Comparison of ENCODE assay signal across 8 cellular contexts in the genomic region with DNA sequence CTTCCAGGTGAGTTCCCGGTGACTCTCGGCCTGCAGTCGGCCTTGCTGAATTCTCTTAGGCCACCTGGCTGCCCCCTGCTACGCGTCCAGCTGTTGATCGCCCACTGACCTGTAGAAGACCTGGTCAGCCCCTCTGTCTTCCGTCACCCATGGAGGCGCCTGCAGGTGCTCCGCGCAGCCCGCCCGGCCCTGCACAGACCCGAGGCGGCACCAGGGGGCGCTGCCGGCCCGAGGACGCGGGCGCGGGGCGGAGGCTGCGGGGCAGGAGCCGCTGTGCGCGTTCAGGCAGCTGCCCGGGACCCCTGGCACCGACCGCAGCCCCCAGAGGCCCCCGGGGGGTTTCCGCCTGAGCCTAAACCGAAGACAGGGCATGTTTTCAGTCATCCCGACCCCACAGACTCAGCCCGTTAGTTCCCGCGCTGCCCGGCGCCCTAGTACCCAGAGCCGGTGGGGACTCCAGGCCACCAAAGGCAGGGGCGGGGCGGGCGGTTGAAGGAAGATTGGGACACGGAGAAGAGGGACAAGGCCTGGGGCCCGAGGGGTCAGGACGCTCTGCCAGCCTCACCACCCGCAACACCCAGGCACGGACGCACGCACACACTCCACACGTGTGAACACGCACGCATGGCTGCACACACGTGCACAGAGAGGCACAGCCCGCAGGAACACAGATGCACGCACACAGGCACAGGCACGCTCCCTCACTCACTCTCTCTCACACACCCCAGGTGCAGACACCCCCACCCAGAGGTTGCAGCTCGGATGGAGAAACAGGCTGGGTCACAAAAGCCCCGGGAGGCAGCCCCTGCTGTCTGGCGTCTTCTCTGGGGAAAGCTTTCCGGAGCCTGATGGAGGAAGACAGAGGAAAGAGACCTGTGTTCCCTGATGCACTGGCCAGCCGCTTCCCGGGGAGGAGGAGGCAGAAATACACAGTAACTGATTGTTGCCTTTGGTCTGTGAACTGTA. TPM values are rescaled to one million over a fixed set of nuclear protein-coding genes. Genes with fewer than 3 reads are reported as not detected.
A peak's percentile ranks its signal among the peaks of the same experiment; 100 is the strongest.
DNase-seq lines count a peak whose midpoint lies in the region; ATAC-seq and TF ChIP-seq lines count a peak whose summit lies in the region.
"Not testable (repeated sequence)": the region's sequence is repeated elsewhere in the genome, so short reads cannot be mapped to it uniquely, and the experiment has no call there.

No MANE protein-coding gene starts in this region.

- peak overlapping the region; percentile 54 for H3K4me2 ChIP-seq in DND-41 (ENCODE audit: insufficient read depth, low read length)

- intact Hi-C loops in right cardiac atrium (cut with DNase I), result not testable (repeated sequence)

- not testable (repeated sequence) for H3K27me3 ChIP-seq in DND-41 (ENCODE audit: insufficient read depth, low read length, poor library complexity); right cardiac atrium (ENCODE audit: control insufficient read depth, insufficient read depth)

- H3K9me3 ChIP-seq in DND-41 (ENCODE audit: insufficient read depth, low read length, severe bottlenecking); right cardiac atrium (ENCODE audit: control insufficient read depth, low read length): not testable (repeated sequence)

- not testable (repeated sequence) for H3K36me3 ChIP-seq in DND-41 (ENCODE audit: insufficient read depth, low read length)

- H3K4me3 Mint-ChIP-seq in T-cell (peak overlapping the region; percentile 33 to 63 (median 44)), progenitor cell of endocrine pancreas (ENCODE audit: low read depth) (peak overlapping the region; percentile 16)
- peak overlapping the region; percentile 62 for H3K4me3 Mint-ChIP-seq in activated naive CD8-positive, alpha-beta T cell treated with anti-CD3 and anti-CD28 coated beads for 36 hours

- H3K9ac ChIP-seq in DND-41 (ENCODE audit: low read depth, low read length), result not testable (repeated sequence)

- peak; percentile 81 for ATAC-seq in DND-41 (ENCODE audit: insufficient read depth, low read depth)
- ATAC-seq in GM19455 (IDR thresholded peaks at IDR 0.05; ENCODE audit: unreplicated experiment), result peak; percentile 93
- peak; percentile 86 for ATAC-seq in HG02642 (IDR thresholded peaks at IDR 0.05; ENCODE audit: poor library complexity, unreplicated experiment)
- ATAC-seq in HG03432 (IDR thresholded peaks at IDR 0.05; ENCODE audit: unreplicated experiment), result peak; percentile 92
- ATAC-seq in T-cell (replicated peaks in 1 of 4), result peak; percentile 94 to 96 (median 95)
- peak; percentile 85 to 86 for ATAC-seq in right cardiac atrium

- H3K27ac Mint-ChIP-seq in T-cell, progenitor cell of endocrine pancreas: not testable (repeated sequence)
- peak overlapping the region; percentile 45 for H3K27ac Mint-ChIP-seq in activated naive CD8-positive, alpha-beta T cell treated with anti-CD3 and anti-CD28 coated beads for 36 hours

- not testable (repeated sequence) for H3K4me1 Mint-ChIP-seq in T-cell; progenitor cell of endocrine pancreas (ENCODE audit: low read depth)
- peaks cover 18% of the 10 kb centered on the region for H3K4me1 Mint-ChIP-seq in activated naive CD8-positive, alpha-beta T cell treated with anti-CD3 and anti-CD28 coated beads for 36 hours

- 25% methylated on average over 11 of the region's 62 CpGs for WGBS in right cardiac atrium

- not testable (repeated sequence) for H3K9me3 Mint-ChIP-seq in T-cell; activated naive CD8-positive, alpha-beta T cell treated with anti-CD3 and anti-CD28 coated beads for 36 hours; progenitor cell of endocrine pancreas (ENCODE audit: low read depth)

- CTCF ChIA-PET in T-cell (lab: Charles Lee), result not testable (repeated sequence)

- not testable (repeated sequence) for H3K36me3 Mint-ChIP-seq in T-cell; activated naive CD8-positive, alpha-beta T cell treated with anti-CD3 and anti-CD28 coated beads for 36 hours; progenitor cell of endocrine pancreas (ENCODE audit: insufficient read depth)

- H3K27me3 Mint-ChIP-seq in T-cell; activated naive CD8-positive, alpha-beta T cell treated with anti-CD3 and anti-CD28 coated beads for 36 hours: not testable (repeated sequence)
- H3K27me3 Mint-ChIP-seq in progenitor cell of endocrine pancreas, result peaks cover 18% of the 10 kb centered on the region

- H3K4me3 ChIP-seq in DND-41 (ENCODE audit: low read depth in 1 of 2, low read length in 2 of 2), result peak overlapping the region in 1 of 2 experiments; percentile 45; a peak in 2 of 4 replicates
- not testable (repeated sequence) for H3K4me3 ChIP-seq in right cardiac atrium (ENCODE audit: low read length)

- H3K79me2 ChIP-seq in DND-41 (ENCODE audit: insufficient read depth, low read length), result not testable (repeated sequence)

- H4K20me1 ChIP-seq in DND-41 (ENCODE audit: insufficient read depth, low read length), result not testable (repeated sequence)

- peak; percentile 76 for DNase-seq in DND-41
- DNase-seq in T-cell, result peak in 15 of 34 experiments; percentile 8 to 48 (median 25)
- DNase-seq in activated naive CD8-positive, alpha-beta T cell treated with anti-CD3 and anti-CD28 coated beads for 36 hours, result peak; percentile 27
- not testable (repeated sequence) for DNase-seq in right cardiac atrium; progenitor cell of endocrine pancreas (ENCODE audit: low spot score, unreplicated experiment)

- POLR2A ChIA-PET in T-cell (lab: Charles Lee), result not testable (repeated sequence)

- not testable (repeated sequence) for H2AFZ ChIP-seq in DND-41 (ENCODE audit: low read depth, low read length)

- TF ChIP-seq CTCF in DND-41 (IDR thresholded peaks at IDR 0.05; ENCODE audit: borderline replicate concordance, extremely low read depth, low read length, poor library complexity, severe bottlenecking); progenitor cell of endocrine pancreas (IDR thresholded peaks at IDR 0.05; ENCODE audit: unreplicated experiment): not testable (repeated sequence)

- not testable (repeated sequence) for H3K27ac ChIP-seq in DND-41 (ENCODE audit: low read length); right cardiac atrium (ENCODE audit: low read length)

- not testable (repeated sequence) for H3K4me1 ChIP-seq in DND-41 (ENCODE audit: insufficient read depth, low read length); right cardiac atrium (ENCODE audit: control insufficient read depth, insufficient read depth, low read length)

RNA-seq across cellular contexts. Expression of a gene that starts 41.1 kb away (rescaled TPM):
- total RNA-seq in T-cell, result under 1 TPM in 1 of 5 donors, not detected in 4; 0.55 TPM
- total RNA-seq in activated naive CD8-positive, alpha-beta T cell treated with anti-CD3 and anti-CD28 coated beads for 36 hours, result not detected
- 10 to 100 TPM; 31.8 to 45.9 (median 40.8) TPM for total RNA-seq in right cardiac atrium
- 174 TPM for polyA plus RNA-seq in right cardiac atrium
- total RNA-seq in progenitor cell of endocrine pancreas, result not detected in 2 replicates

Comparison
In these comparisons a context has a peak if more than half of its experiments do, and no peak if none do; other contexts are left out.
1. RNA of a gene that starts 41.1 kb away (total RNA-seq): 31.8 to 45.9 TPM in right cardiac atrium; not detected in activated naive CD8-positive, alpha-beta T cell treated with anti-CD3 and anti-CD28 coated beads for 36 hours, 0.55 TPM in T-cell and not detected in progenitor cell of endocrine pancreas; every median in the first group is over 10 times any median in the second.
2. Peak in every context shown above with its lines, with median percentiles within 50 percentile points of each other: ATAC-seq and H3K4me3 Mint-ChIP-seq.